In genomic region chr12:108799528-108800243, GRCh38 we compare ENCODE assay signal across 13 cellular contexts. TPM values are rescaled to one million over a fixed set of nuclear protein-coding genes. Genes with fewer than 3 reads are reported as not detected.
DNase-seq lines count a peak whose midpoint lies in the region; ATAC-seq and TF ChIP-seq lines count a peak whose summit lies in the region.
"Had no signal": no experiment of that assay in that cellular context is flagged by ENCODE, and none has a peak within 500 bp of the region (broad histone marks: within the 10 kb centered on the region; RNA-seq: fewer than 3 reads in every experiment).

No MANE protein-coding gene starts in this region.

- no peak for TF ChIP-seq CTCF in activated B cell treated with CpG ODN at 0.5 μM for 24 hours (IDR thresholded peaks at IDR 0.05)
- TF ChIP-seq CTCF in gastrocnemius medialis (IDR thresholded peaks at IDR 0.05 in 4 of 5, conservative IDR thresholded peaks at IDR 0.05 in 1 of 5): no peak
- TF ChIP-seq CTCF in right lobe of liver (IDR thresholded peaks at IDR 0.05): no peak

- H3K27ac ChIP-seq in BLaER1: no peak overlapping the region
- peak overlapping the region; percentile 93 to 97 (median 96) for H3K27ac ChIP-seq in gastrocnemius medialis
- no peak overlapping the region for H3K27ac ChIP-seq in right lobe of liver

- H3K27me3 Mint-ChIP-seq in activated B cell treated with CpG ODN at 0.5 μM for 24 hours: no peaks in the 10 kb centered on the region
- H3K27me3 Mint-ChIP-seq: naive thymus-derived CD8-positive, alpha-beta T cell; type B pancreatic cell had no signal

- ATAC-seq in activated B cell treated with CpG ODN at 0.5 μM for 24 hours (ENCODE audit: low read depth) (peak; percentile 66), gastrocnemius medialis (no peak), right lobe of liver (no peak)
- no peak for ATAC-seq in activated CD4-positive, CD25-positive, alpha-beta regulatory T cell treated with anti-CD3 and anti-CD28 coated beads, Interleukin-2, amount 50 U/mL, for 24 hours
- ATAC-seq: naive thymus-derived CD8-positive, alpha-beta T cell had no signal

- TF ChIP-seq POLR2A in gastrocnemius medialis (IDR thresholded peaks at IDR 0.05) (no peak), right lobe of liver (IDR thresholded peaks at IDR 0.05) (no peak)

- H3K4me3 Mint-ChIP-seq in activated B cell treated with CpG ODN at 0.5 μM for 24 hours: no peak overlapping the region
- H3K4me3 Mint-ChIP-seq: naive thymus-derived CD8-positive, alpha-beta T cell; type B pancreatic cell had no signal

- H3K9me3 ChIP-seq in BLaER1: peaks cover 14% of the 10 kb centered on the region
- H3K9me3 ChIP-seq in gastrocnemius medialis: no peaks in the 10 kb centered on the region
- H3K9me3 ChIP-seq in right lobe of liver: no peaks in the 10 kb centered on the region

- peak overlapping the region; percentile 95 for H3K4me2 ChIP-seq in BLaER1

- peaks cover 39% of the 10 kb centered on the region for H4K20me1 ChIP-seq in BLaER1

- H3K4me1 Mint-ChIP-seq in activated B cell treated with CpG ODN at 0.5 μM for 24 hours: peaks cover 21% of the 10 kb centered on the region

- in situ Hi-C loops in gastrocnemius medialis (cut with MboI; ENCODE audit: low sequenced_read_pairs in 4 of 4): loop anchor here (5.0 to 10.0 kb wide), 5 partner anchors 55 to 235 kb away; partner anchors contain the start of genes ISCU (in 2 of the 4), SART3 (in 2 of the 4) and SSH1 (in 2 of the 4)

- POLR2A ChIA-PET in activated B cell treated with CpG ODN at 0.5 μM for 24 hours (lab: Charles Lee): interaction anchor here (1.2 kb wide), 1 partner anchor 238 kb away, joined by 6 read pairs; the partner anchor contains the start of genes ISCU and SART3

- peaks cover 47% of the 10 kb centered on the region for H3K36me3 ChIP-seq in BLaER1
- H3K36me3 ChIP-seq in gastrocnemius medialis: peaks cover 0 to 47% of the 10 kb centered on the region in 2 donors
- peaks cover 3 to 58% (median 18%) of the 10 kb centered on the region in 4 donors for H3K36me3 ChIP-seq in right lobe of liver

- H3K27me3 ChIP-seq in BLaER1 (no peaks in the 10 kb centered on the region), gastrocnemius medialis (no peaks in the 10 kb centered on the region), right lobe of liver (no peaks in the 10 kb centered on the region)

- CTCF ChIA-PET in activated B cell treated with CpG ODN at 0.5 μM for 24 hours (lab: Charles Lee): interaction anchor here (1.2 to 9.7 kb wide), 7 partner anchors 26 to 233 kb away, joined by 3 to 208 read pairs (median 5); no protein-coding TSS in a partner anchor

- H3K4me3 ChIP-seq in BLaER1 (peak overlapping the region; percentile 27; the same call in 1 of the 2 replicates), gastrocnemius medialis (no peak overlapping the region), right lobe of liver (no peak overlapping the region)
- H3K4me3 ChIP-seq: skin epidermis had no signal

- no peak for DNase-seq in activated B cell treated with CpG ODN at 0.5 μM for 24 hours
- DNase-seq in germinal center (ENCODE audit: low spot score): peak; percentile 29
- DNase-seq in gastrocnemius medialis: no peak
- DNase-seq in RPMI8226: no peak
- DNase-seq in putamen (ENCODE audit: low spot score): no peak
- DNase-seq in right lobe of liver: no peak
- DNase-seq: DMS153; naive thymus-derived CD8-positive, alpha-beta T cell; NCI-H2171 had no signal

- no peak overlapping the region for H3K9ac ChIP-seq in BLaER1

- H3K9me3 Mint-ChIP-seq in activated B cell treated with CpG ODN at 0.5 μM for 24 hours: no peaks in the 10 kb centered on the region
- H3K9me3 Mint-ChIP-seq: naive thymus-derived CD8-positive, alpha-beta T cell; type B pancreatic cell had no signal

- peak overlapping the region; percentile 2 for H3K27ac Mint-ChIP-seq in activated B cell treated with CpG ODN at 0.5 μM for 24 hours
- H3K27ac Mint-ChIP-seq: type B pancreatic cell had no signal

- intact Hi-C loops in activated B cell treated with CpG ODN at 0.5 μM for 24 hours (cut with micrococcal nuclease): loop anchor here (5.0 to 10.0 kb wide), 2 partner anchors 807 to 1125 kb away; no protein-coding TSS in a partner anchor
- intact Hi-C loops in gastrocnemius medialis (cut with DNase I; ENCODE audit: low total_unique reads): loop anchor here (10.0 kb wide), 1 partner anchor 315 kb away; the partner anchor contains the start of gene ACACB
- intact Hi-C loops in right lobe of liver (cut with DNase I): loop anchor here (5.0 to 10.0 kb wide), 2 partner anchors 132 to 145 kb away; no protein-coding TSS in a partner anchor

- peaks cover 52% of the 10 kb centered on the region for H3K4me1 ChIP-seq in BLaER1
- peaks cover 65 to 67% of the 10 kb centered on the region in 2 donors for H3K4me1 ChIP-seq in gastrocnemius medialis
- peaks cover 0 to 4% (median 0%) of the 10 kb centered on the region in 4 donors for H3K4me1 ChIP-seq in right lobe of liver

- peaks cover 55% of the 10 kb centered on the region for H3K36me3 Mint-ChIP-seq in activated B cell treated with CpG ODN at 0.5 μM for 24 hours (ENCODE audit: low read depth)

- 91% methylated on average over 8 of the region's 11 CpGs for WGBS in right lobe of liver (ENCODE audit: insufficient coverage, low coverage, low lambda C conversion rate, missing lambda C conversion rate)

RNA-seq across cellular contexts. Expression of gene SSH1, which starts 57.7 kb away (rescaled TPM):
- total RNA-seq in activated B cell treated with CpG ODN at 0.5 μM for 24 hours: 19.8 and 21.4 TPM in 2 replicates
- 10 to 100 TPM; 19.6 to 33.6 (median 22.8) TPM for total RNA-seq in gastrocnemius medialis
- total RNA-seq in right lobe of liver: 10 to 100 TPM in 5 of 6 experiments, 1 to 10 TPM in 1; 9.8 to 17.6 (median 15.7) TPM

Comparison
In these comparisons a context has a peak if more than half of its experiments do, and no peak if none do; other contexts are left out.
1. H3K27ac ChIP-seq: peak in gastrocnemius medialis (4 of 4); none in BLaER1 (single experiment) and right lobe of liver (0 of 3).